ENCODE assay signal across 10 cellular contexts in genomic region chr3:123749716-123750115, GRCh38.
DNase-seq lines count a peak whose midpoint lies in the region; ATAC-seq and TF ChIP-seq lines count a peak whose summit lies in the region.
"Had no signal": no experiment of that assay in that cellular context is flagged by ENCODE, and none has a peak within 500 bp of the region (broad histone marks: within the 10 kb centered on the region; RNA-seq: fewer than 3 reads in every experiment).

No MANE protein-coding gene starts in this region.

- H3K4me3 ChIP-seq in NB4 (ENCODE audit: low read depth, low read length): no peak overlapping the region
- no peak overlapping the region for H3K4me3 ChIP-seq in coronary artery
- no peak overlapping the region for H3K4me3 ChIP-seq in HAP-1
- H3K4me3 ChIP-seq: ovary had no signal

- ATAC-seq in GM21447 (IDR thresholded peaks at IDR 0.05; ENCODE audit: unreplicated experiment) (no peak), HG03280 (IDR thresholded peaks at IDR 0.05; ENCODE audit: unreplicated experiment) (no peak)

- H3K4me1 ChIP-seq in HAP-1: no peaks in the 10 kb centered on the region

- H3K9me3 ChIP-seq in HAP-1: no peaks in the 10 kb centered on the region
- H3K9me3 ChIP-seq: ovary had no signal

- in situ Hi-C loops in HAP-1 (cut with MboI; ENCODE audit: low sequenced_read_pairs): no loop called here

- H3K27me3 ChIP-seq in HAP-1 (ENCODE audit: low read depth): no peaks in the 10 kb centered on the region
- H3K27me3 ChIP-seq: ovary had no signal

- peak overlapping the region; percentile 58 to 87 for H3K27ac ChIP-seq in coronary artery
- H3K27ac ChIP-seq: ovary had no signal

- no peak for TF ChIP-seq POLR2A in NB4 (IDR thresholded peaks at IDR 0.05; ENCODE audit: extremely low read depth, insufficient read length)

- DNase-seq in AML-193 (lab: John Stamatoyannopoulos, UW): peak; percentile 89 to 91
- peak; percentile 55 for DNase-seq in NB4 (ENCODE audit: low read depth)
- no peak for DNase-seq in coronary artery (ENCODE audit: low spot score)
- peak; percentile 83 for DNase-seq in myocyte (ENCODE audit: low read depth)
- no peak for DNase-seq in cerebellar cortex (ENCODE audit: low spot score)
- DNase-seq in HAP-1 (ENCODE audit: low spot score in 2 of 2): no peak
- DNase-seq: DMS 273 treated with DMSO at 0.1 percent for 48 hours, ovary had no signal

- TF ChIP-seq CTCF in NB4 (IDR thresholded peaks at IDR 0.05; ENCODE audit: low read depth, low read length): no peak
- no peak for TF ChIP-seq CTCF in coronary artery (IDR thresholded peaks at IDR 0.05)

- no peaks in the 10 kb centered on the region for H3K36me3 ChIP-seq in HAP-1 (replicated peaks)
- H3K36me3 ChIP-seq: ovary had no signal

Comparison
In these comparisons a context has a peak if more than half of its experiments do, and no peak if none do; other contexts are left out.
1. DNase-seq: peak in AML-193 (2 of 2), NB4 (single experiment) and myocyte (single experiment); none in coronary artery (single experiment), cerebellar cortex (single experiment) and HAP-1 (0 of 2).